6 cellular contexts compared by ENCODE assay signal in genomic region chr12:55706840-55707671, GRCh38. TPM values are rescaled to one million over a fixed set of nuclear protein-coding genes. Genes with fewer than 3 reads are reported as not detected.
DNase-seq lines count a peak whose midpoint lies in the region; ATAC-seq, FAIRE-seq and TF ChIP-seq lines count a peak whose summit lies in the region.

No MANE protein-coding gene starts in this region.

- DNase-seq in MG63 (peak; percentile 43), pancreas (no peak), SHP77 treated with DMSO at 0.1 percent for 48 hours (lab: John Stamatoyannopoulos, UW) (no peak)

- TF ChIP-seq CTCF in pancreas (IDR thresholded peaks at IDR 0.05): no peak

- H3K27ac ChIP-seq in cingulate gyrus (ENCODE audit: low read depth, low read length) (peak overlapping the region; percentile 74), pancreas (no peak overlapping the region)

- no peak for FAIRE-seq in pancreas (lab: Jason Lieb, UNC)

- peaks cover 0 to 4% (median 0%) of the 10 kb centered on the region in 3 donors for H3K4me1 ChIP-seq in pancreas

- 16 to 20% methylated on average over 23 of the region's 23 CpGs for WGBS in pancreas, 2 donors

- H3K36me3 ChIP-seq in MG63 (no peaks in the 10 kb centered on the region), pancreas (no peaks in the 10 kb centered on the region)

- no peaks in the 10 kb centered on the region for H3K9me3 ChIP-seq in MG63
- no peaks in the 10 kb centered on the region for H3K9me3 ChIP-seq in pancreas

- peak; percentile 11 to 28 (median 12) for ATAC-seq in pancreas
- no peak for ATAC-seq in HG02571 (IDR thresholded peaks at IDR 0.05; ENCODE audit: unreplicated experiment)
- no peak for ATAC-seq in GM18520 (IDR thresholded peaks at IDR 0.05; ENCODE audit: unreplicated experiment)

- H3K4me3 ChIP-seq in MG63 (peak overlapping the region; percentile 50), pancreas (peak overlapping the region; percentile 39 to 62 (median 44))

- intact Hi-C loops in pancreas (cut with DNase I): no loop called here

- no peaks in the 10 kb centered on the region for H3K27me3 ChIP-seq in MG63
- H3K27me3 ChIP-seq in pancreas: no peaks in the 10 kb centered on the region

RNA-seq across cellular contexts. Expression of gene ITGA7, which starts 0.6 kb away (rescaled TPM):
- total RNA-seq in MG63 (2014; rRNA removed; shearing (Covaris generic); ENCODE audit: low replicate concordance): 18.8 and 27.4 TPM in 2 replicates
- total RNA-seq in pancreas: 10 to 100 TPM in 1 of 6 donors, 1 to 10 TPM in 5; 3.4 to 12.6 (median 7.3) TPM
- 10 to 100 TPM; 30.1 to 34.5 TPM for polyA plus RNA-seq in pancreas

RNA-seq across cellular contexts. Expression of gene BLOC1S1, which starts 8.8 kb away (rescaled TPM):
- total RNA-seq in MG63 (2014; rRNA removed; shearing (Covaris generic); ENCODE audit: low replicate concordance): 75.7 and 97.6 TPM in 2 replicates
- total RNA-seq in pancreas: 10 to 100 TPM; 32.5 to 60.6 (median 44.4) TPM
- polyA plus RNA-seq in pancreas: 100 to 1,000 TPM; 153 to 155 TPM

RNA-seq across cellular contexts. Expression of gene RDH5, which starts 13.1 kb away (rescaled TPM):
- 3.1 and 5.0 TPM in 2 replicates for total RNA-seq in MG63 (2014; rRNA removed; shearing (Covaris generic); ENCODE audit: low replicate concordance)
- 1 to 10 TPM; 1.3 to 4.4 (median 2.5) TPM for total RNA-seq in pancreas
- 10 to 100 TPM in 1 of 2 donors, 1 to 10 TPM in 1; 8.8 to 12.6 TPM for polyA plus RNA-seq in pancreas

RNA-seq across cellular contexts. Expression of gene CD63, which starts 21.8 kb away (rescaled TPM):
- 1,474 and 1,678 TPM in 2 replicates for total RNA-seq in MG63 (2014; rRNA removed; shearing (Covaris generic); ENCODE audit: low replicate concordance)
- total RNA-seq in pancreas: 100 to 1,000 TPM; 433 to 636 (median 525) TPM
- polyA plus RNA-seq in pancreas: 100 to 1,000 TPM; 625 to 717 TPM

RNA-seq across cellular contexts. Expression of gene GDF11, which starts 35.9 kb away (rescaled TPM):
- total RNA-seq in MG63 (2014; rRNA removed; shearing (Covaris generic); ENCODE audit: low replicate concordance): 2.8 and 3.9 TPM in 2 replicates
- 1 to 10 TPM in 5 of 6 donors, under 1 TPM in 1; 0.91 to 3.5 (median 1.3) TPM for total RNA-seq in pancreas
- polyA plus RNA-seq in pancreas: 1 to 10 TPM in 1 of 2 donors, under 1 TPM in 1; 0.99 to 1.7 TPM

Comparison
In these comparisons a context has a peak if more than half of its experiments do, and no peak if none do; other contexts are left out.
1. ATAC-seq: peak in pancreas (4 of 4); none in HG02571 (single experiment) and GM18520 (single experiment).